Comparison of ENCODE assay signal across 24 cellular contexts in the genomic region with DNA sequence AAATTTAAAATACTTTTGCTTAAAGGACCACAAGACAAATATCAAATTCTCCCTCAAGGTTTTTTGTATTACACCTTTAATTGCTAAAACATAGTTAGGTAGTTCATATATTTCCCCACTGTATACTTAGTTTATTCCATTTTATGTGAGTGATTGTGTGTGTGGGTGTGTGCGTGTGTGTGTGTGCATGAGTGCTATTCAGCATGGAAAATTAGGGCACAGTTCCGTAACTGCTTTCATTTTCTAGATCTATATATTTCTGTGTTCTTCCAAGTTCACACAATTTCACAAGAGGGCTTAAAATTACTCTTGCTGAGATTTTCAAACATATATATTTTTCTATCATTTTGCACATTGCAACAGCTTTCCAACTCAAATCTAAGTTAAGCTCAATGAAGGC.
DNase-seq lines count a peak whose midpoint lies in the region; ATAC-seq and TF ChIP-seq lines count a peak whose summit lies in the region.
"Had no signal": no experiment of that assay in that cellular context is flagged by ENCODE, and none has a peak within 500 bp of the region (broad histone marks: within the 10 kb centered on the region; RNA-seq: fewer than 3 reads in every experiment).

No MANE protein-coding gene starts in this region.

- peak; percentile 40 for ATAC-seq in left lung
- ATAC-seq: activated naive CD4-positive, alpha-beta T cell treated with anti-CD3 and anti-CD28 coated beads, Interleukin-2, amount 50 U/mL, for 72 hours; CD8-positive, alpha-beta T cell; K562; naive thymus-derived CD4-positive, alpha-beta T cell; pancreas; sciatic nerve had no signal

- BruUV-seq in mammary epithelial cell (replicated peaks; lab: Mats Ljungman, UMichigan), result no TSS peak

- H3K36me3 ChIP-seq in BLaER1 (no peaks in the 10 kb centered on the region), MG63 (no peaks in the 10 kb centered on the region), mammary epithelial cell (ENCODE audit: insufficient read depth, low read length) (no peaks in the 10 kb centered on the region), left lung (no peaks in the 10 kb centered on the region)
- H3K36me3 ChIP-seq in CD4-positive, alpha-beta memory T cell (ENCODE audit: insufficient read depth, low read length), result no peaks in the 10 kb centered on the region
- H3K36me3 ChIP-seq: pancreas, tibial artery had no signal

- no peak for DNase-seq in MG63
- peak; percentile 27 for DNase-seq in mammary epithelial cell
- no peak for DNase-seq in left lung
- DNase-seq in stimulated activated naive CD4-positive, alpha-beta T cell treated with Interleukin-2 at 50 U/mL for 16 hours (lab: John Stamatoyannopoulos, UW), result no peak
- DNase-seq in stimulated activated CD4-positive, alpha-beta T cell treated with anti-CD3 and anti-CD28 coated beads, Interleukin-15, amount 100 ng/mL, for 24 hours, result no peak
- no peak for DNase-seq in glutamatergic neuron
- no peak for DNase-seq in CD4-positive, alpha-beta memory T cell
- DNase-seq: activated CD4-positive, alpha-beta T cell treated with anti-CD3 and anti-CD28 coated beads for 4 hours; CD8-positive, alpha-beta T cell; cortex of kidney; hypothalamus; kidney; naive thymus-derived CD4-positive, alpha-beta T cell; NCI-H1092; NCI-H2029; pancreas; stimulated activated CD4-positive, alpha-beta T cell treated with anti-CD3 and anti-CD28 coated beads, Interleukin-2, amount 100 ng/mL, for 24 hours; stimulated activated naive CD4-positive, alpha-beta T cell; tibial artery had no signal

- intact Hi-C loops in mammary epithelial cell (cut with micrococcal nuclease), result loop anchor here (5.0 kb wide), 1 partner anchor 124 kb away; no protein-coding TSS in a partner anchor
- intact Hi-C loops in left lung (cut with DNase I), result no loop called here
- intact Hi-C loops in CD4-positive, alpha-beta memory T cell (cut with micrococcal nuclease), result no loop called here

- H3K36me3 Mint-ChIP-seq in glutamatergic neuron (ENCODE audit: unreplicated experiment), result no peaks in the 10 kb centered on the region
- no peaks in the 10 kb centered on the region for H3K36me3 Mint-ChIP-seq in CD4-positive, alpha-beta memory T cell
- H3K36me3 Mint-ChIP-seq: activated naive CD4-positive, alpha-beta T cell treated with anti-CD3 and anti-CD28 coated beads, Interleukin-2, amount 50 U/mL, for 72 hours; CD8-positive, alpha-beta T cell; naive thymus-derived CD4-positive, alpha-beta T cell had no signal

- H3K27me3 ChIP-seq in BLaER1 (no peaks in the 10 kb centered on the region), MG63 (no peaks in the 10 kb centered on the region), mammary epithelial cell (ENCODE audit: insufficient read depth, low read length) (no peaks in the 10 kb centered on the region), left lung (no peaks in the 10 kb centered on the region)
- no peaks in the 10 kb centered on the region for H3K27me3 ChIP-seq in CD4-positive, alpha-beta memory T cell (ENCODE audit: insufficient read depth, low read length)
- H3K27me3 ChIP-seq: pancreas, tibial artery had no signal

- 15% methylated on average over 2 of the region's 2 CpGs for WGBS in mammary epithelial cell (ENCODE audit: low coverage, missing lambda C conversion rate)

- peaks cover 2% of the 10 kb centered on the region for H3K27me3 Mint-ChIP-seq in glutamatergic neuron (ENCODE audit: unreplicated experiment)
- H3K27me3 Mint-ChIP-seq in CD4-positive, alpha-beta memory T cell, result no peaks in the 10 kb centered on the region
- H3K27me3 Mint-ChIP-seq: naive thymus-derived CD4-positive, alpha-beta T cell had no signal

- POLR2A ChIA-PET in CD4-positive, alpha-beta memory T cell (lab: Charles Lee; ENCODE audit: partially characterized antibody), result no interaction called here

- peak overlapping the region; percentile 76 for H2AFZ ChIP-seq in mammary epithelial cell (ENCODE audit: low read depth, low read length)

- H3K27ac Mint-ChIP-seq in glutamatergic neuron (ENCODE audit: unreplicated experiment), result no peak overlapping the region
- no peak overlapping the region for H3K27ac Mint-ChIP-seq in CD4-positive, alpha-beta memory T cell
- H3K27ac Mint-ChIP-seq: activated naive CD4-positive, alpha-beta T cell treated with anti-CD3 and anti-CD28 coated beads, Interleukin-2, amount 50 U/mL, for 72 hours; activated T-helper 1 cell treated with anti-CD3 and anti-CD28 coated beads, Interleukin-12 subunit alpha, Interleukin-12 subunit beta, Interleukin-2, Interleukin-4 antibody, amounts not matched to agents 30 ng/mL and 10 ng/mL and 1 ng/mL, durations not matched to agents 14 hours and 24 hours and 36 hours; CD8-positive, alpha-beta T cell; naive thymus-derived CD4-positive, alpha-beta T cell had no signal

- H3K9me3 Mint-ChIP-seq in glutamatergic neuron (ENCODE audit: unreplicated experiment), result peaks cover 2% of the 10 kb centered on the region
- peaks cover 0 to 6% (median 4%) of the 10 kb centered on the region in 8 donors for H3K9me3 Mint-ChIP-seq in CD4-positive, alpha-beta memory T cell
- H3K9me3 Mint-ChIP-seq: CD8-positive, alpha-beta T cell had no signal

- H3K4me3 Mint-ChIP-seq in glutamatergic neuron (ENCODE audit: unreplicated experiment), result no peak overlapping the region
- H3K4me3 Mint-ChIP-seq in CD4-positive, alpha-beta memory T cell, result no peak overlapping the region
- H3K4me3 Mint-ChIP-seq: activated T-helper 1 cell treated with anti-CD3 and anti-CD28 coated beads, Interleukin-12 subunit alpha, Interleukin-12 subunit beta, Interleukin-2, Interleukin-4 antibody, amounts not matched to agents 30 ng/mL and 10 ng/mL and 1 ng/mL, durations not matched to agents 14 hours and 24 hours and 36 hours; CD8-positive, alpha-beta T cell; naive thymus-derived CD4-positive, alpha-beta T cell had no signal

- no peak overlapping the region for H3K27ac ChIP-seq in BLaER1
- H3K27ac ChIP-seq in mammary epithelial cell (ENCODE audit: insufficient read depth, low read depth, low read length), result peak overlapping the region; percentile 60
- no peak overlapping the region for H3K27ac ChIP-seq in left lung
- no peak overlapping the region for H3K27ac ChIP-seq in CD4-positive, alpha-beta memory T cell (ENCODE audit: low read depth, low read length)
- H3K27ac ChIP-seq: pancreas, tibial artery had no signal

- no peaks in the 10 kb centered on the region for H4K20me1 ChIP-seq in BLaER1
- H4K20me1 ChIP-seq in mammary epithelial cell (ENCODE audit: insufficient read depth, low read length), result no peaks in the 10 kb centered on the region

- no peak overlapping the region for H3K4me3 ChIP-seq in BLaER1
- peak overlapping the region; percentile 28 for H3K4me3 ChIP-seq in MG63
- peak overlapping the region in 2 of 3 experiments; percentile 29 to 31 for H3K4me3 ChIP-seq in mammary epithelial cell (replicated peaks in 1 of 3; ENCODE audit: insufficient read depth in 1 of 3, low read depth in 2 of 3, low read length in 3 of 3)
- no peak overlapping the region for H3K4me3 ChIP-seq in left lung
- no peak overlapping the region for H3K4me3 ChIP-seq in CD4-positive, alpha-beta memory T cell (ENCODE audit: low read length in 2 of 2)
- H3K4me3 ChIP-seq: K562, pancreas, tibial artery had no signal

- dilution Hi-C loops in mammary epithelial cell (cut with HindIII; ENCODE audit: low sequenced_read_pairs), result no loop called here

- no peaks in the 10 kb centered on the region for H3K79me2 ChIP-seq in mammary epithelial cell (ENCODE audit: insufficient read depth, low read length)

- H3K4me1 ChIP-seq in BLaER1, result peaks cover 20% of the 10 kb centered on the region
- H3K4me1 ChIP-seq in mammary epithelial cell (ENCODE audit: insufficient read depth, low read length), result peaks cover 20% of the 10 kb centered on the region
- no peaks in the 10 kb centered on the region for H3K4me1 ChIP-seq in left lung
- no peaks in the 10 kb centered on the region for H3K4me1 ChIP-seq in CD4-positive, alpha-beta memory T cell (ENCODE audit: insufficient read depth, low read length)
- H3K4me1 ChIP-seq: pancreas had no signal

- H3K9me3 ChIP-seq in BLaER1 (no peaks in the 10 kb centered on the region), MG63 (no peaks in the 10 kb centered on the region), mammary epithelial cell (replicated peaks; ENCODE audit: insufficient read depth, low read length) (no peaks in the 10 kb centered on the region), left lung (no peaks in the 10 kb centered on the region)
- H3K9me3 ChIP-seq in CD4-positive, alpha-beta memory T cell (ENCODE audit: control insufficient read depth in 1 of 2, low read length in 2 of 2), result no peaks in the 10 kb centered on the region
- H3K9me3 ChIP-seq: pancreas, tibial artery had no signal

- TF ChIP-seq CTCF in mammary epithelial cell (conservative IDR thresholded peaks at IDR 0.05 in 1 of 2, IDR thresholded peaks at IDR 0.05 in 1 of 2; ENCODE audit: extremely low read depth in 1 of 2, insufficient read depth in 1 of 2, low read depth in 1 of 2, low read length in 2 of 2), result no peak
- TF ChIP-seq CTCF in left lung (IDR thresholded peaks at IDR 0.05), result no peak
- TF ChIP-seq CTCF in glutamatergic neuron (IDR thresholded peaks at IDR 0.05; ENCODE audit: partially characterized antibody, unreplicated experiment), result no peak

- CTCF ChIA-PET in mammary epithelial cell (lab: Charles Lee; ENCODE audit: low non-redundant PET), result no interaction called here
- CTCF ChIA-PET in CD4-positive, alpha-beta memory T cell (lab: Charles Lee; ENCODE audit: partially characterized antibody), result no interaction called here

- H3K9ac ChIP-seq in BLaER1 (no peak overlapping the region), mammary epithelial cell (ENCODE audit: insufficient read depth, low read length) (no peak overlapping the region)

- in situ Hi-C loops in mammary epithelial cell (cut with MboI; ENCODE audit: low sequenced_read_pairs in 2 of 2), result no loop called here

- peak overlapping the region; percentile 44 for H3K4me2 ChIP-seq in BLaER1
- H3K4me2 ChIP-seq in mammary epithelial cell (ENCODE audit: insufficient read depth, low read depth, low read length), result peak overlapping the region; percentile 75

- peaks cover 6% of the 10 kb centered on the region for H3K4me1 Mint-ChIP-seq in glutamatergic neuron (ENCODE audit: low read depth, unreplicated experiment)
- H3K4me1 Mint-ChIP-seq in CD4-positive, alpha-beta memory T cell, result no peaks in the 10 kb centered on the region
- H3K4me1 Mint-ChIP-seq: naive thymus-derived CD4-positive, alpha-beta T cell had no signal

Comparison
In these comparisons a context has a peak if more than half of its experiments do, and no peak if none do; other contexts are left out.
1. H3K4me3 ChIP-seq: peak in MG63 (single experiment) and mammary epithelial cell (2 of 3); none in BLaER1 (single experiment), left lung (0 of 2) and CD4-positive, alpha-beta memory T cell (0 of 2).